In the genomic region with DNA sequence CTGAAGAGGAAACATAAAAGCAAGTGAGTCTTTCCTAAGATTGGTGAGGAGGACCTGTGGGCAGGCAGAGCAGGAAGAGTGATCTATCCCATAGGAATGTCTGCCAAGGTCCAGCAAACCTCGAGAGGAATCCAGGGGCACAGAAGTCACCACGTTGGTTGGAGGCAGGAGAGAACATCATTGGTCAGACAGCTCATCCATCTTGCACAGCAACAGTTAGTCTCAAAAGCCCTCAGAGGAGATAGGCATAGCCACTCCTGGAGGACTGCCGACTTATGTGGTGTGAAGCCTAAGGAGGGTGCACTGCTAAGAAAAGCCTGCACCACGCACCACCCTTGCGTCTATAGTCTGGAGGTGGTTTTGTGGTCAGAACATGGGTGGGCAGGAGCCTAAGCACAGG, we compare ENCODE assay signal across 10 cellular contexts.
DNase-seq lines count a peak whose midpoint lies in the region; ATAC-seq and TF ChIP-seq lines count a peak whose summit lies in the region.
"Had no signal": no experiment of that assay in that cellular context is flagged by ENCODE, and none has a peak within 500 bp of the region (broad histone marks: within the 10 kb centered on the region; RNA-seq: fewer than 3 reads in every experiment).

No MANE protein-coding gene starts in this region.

- WGBS in testis, 2 donors, result 76 to 79% methylated on average over 2 to 5 of the region's 5 CpGs

- no peaks in the 10 kb centered on the region for H3K27me3 ChIP-seq in upper lobe of right lung
- no peaks in the 10 kb centered on the region for H3K27me3 ChIP-seq in testis

- ATAC-seq in SK-N-SH treated with all-trans-retinoic acid at 6 μM for 48 hours, result peak; percentile 90
- peak; percentile 20 for ATAC-seq in upper lobe of right lung
- no peak for ATAC-seq in GM18511 (IDR thresholded peaks at IDR 0.05; ENCODE audit: unreplicated experiment)

- H3K27ac ChIP-seq in upper lobe of right lung, result no peak overlapping the region
- H3K27ac ChIP-seq in testis, result no peak overlapping the region

- H3K4me3 ChIP-seq in fibroblast of the aortic adventitia (ENCODE audit: low read depth, low read length), result no peak overlapping the region
- H3K4me3 ChIP-seq in upper lobe of right lung, result no peak overlapping the region
- H3K4me3 ChIP-seq in testis, result no peak overlapping the region

- TF ChIP-seq CTCF in fibroblast of the aortic adventitia (IDR thresholded peaks at IDR 0.05; ENCODE audit: insufficient read depth, low read length), result no peak
- no peak for TF ChIP-seq CTCF in upper lobe of right lung (IDR thresholded peaks at IDR 0.05)
- no peak for TF ChIP-seq CTCF in testis (IDR thresholded peaks at IDR 0.05)

- H3K36me3 Mint-ChIP-seq in activated CD4-positive, alpha-beta T cell treated with anti-CD3 and anti-CD28 coated beads, Interleukin-2, amount 10 ng/mL, durations not matched to agents 24 days and 14 days (ENCODE audit: low read depth), result no peaks in the 10 kb centered on the region

- H3K4me1 ChIP-seq in upper lobe of right lung, result no peaks in the 10 kb centered on the region
- no peaks in the 10 kb centered on the region for H3K4me1 ChIP-seq in testis

- H3K4me1 Mint-ChIP-seq in activated CD4-positive, alpha-beta T cell treated with anti-CD3 and anti-CD28 coated beads, Interleukin-2, amount 10 ng/mL, durations not matched to agents 24 days and 14 days, result no peaks in the 10 kb centered on the region

- H3K9me3 ChIP-seq in upper lobe of right lung, result no peaks in the 10 kb centered on the region
- no peaks in the 10 kb centered on the region for H3K9me3 ChIP-seq in testis

- no peak overlapping the region for H3K4me3 Mint-ChIP-seq in activated CD4-positive, alpha-beta T cell treated with anti-CD3 and anti-CD28 coated beads, Interleukin-2, amount 10 ng/mL, durations not matched to agents 24 days and 14 days

- H3K27ac Mint-ChIP-seq in activated CD4-positive, alpha-beta T cell treated with anti-CD3 and anti-CD28 coated beads, Interleukin-2, amount 10 ng/mL, durations not matched to agents 24 days and 14 days, result no peak overlapping the region

- H3K27me3 Mint-ChIP-seq in activated CD4-positive, alpha-beta T cell treated with anti-CD3 and anti-CD28 coated beads, Interleukin-2, amount 10 ng/mL, durations not matched to agents 24 days and 14 days, result peaks cover 13% of the 10 kb centered on the region

- H3K36me3 ChIP-seq in upper lobe of right lung, result no peaks in the 10 kb centered on the region
- H3K36me3 ChIP-seq in testis (ENCODE audit: low read depth, missing control alignments), result no peaks in the 10 kb centered on the region

- intact Hi-C loops in activated CD4-positive, alpha-beta T cell treated with anti-CD3 and anti-CD28 coated beads, Interleukin-2, amount 10 ng/mL, durations not matched to agents 24 days and 14 days (cut with micrococcal nuclease), result no loop called here
- intact Hi-C loops in upper lobe of right lung (cut with DNase I), result no loop called here
- intact Hi-C loops in testis (cut with DNase I; ENCODE audit: low total_unique reads), result no loop called here

- no peaks in the 10 kb centered on the region for H3K9me3 Mint-ChIP-seq in activated CD4-positive, alpha-beta T cell treated with anti-CD3 and anti-CD28 coated beads, Interleukin-2, amount 10 ng/mL, durations not matched to agents 24 days and 14 days

- TF ChIP-seq POLR2A in testis (IDR thresholded peaks at IDR 0.05), result no peak

- peak; percentile 43 for DNase-seq in activated CD4-positive, alpha-beta T cell treated with anti-CD3 and anti-CD28 coated beads, Interleukin-2, amount 10 ng/mL, durations not matched to agents 24 days and 14 days
- DNase-seq in activated CD4-positive, alpha-beta T cell treated with anti-CD3 and anti-CD28 coated beads, Interleukin-2, amount 50 U/mL, for 4 hours, result no peak
- DNase-seq in fibroblast of the aortic adventitia (ENCODE audit: low read depth), result peak; percentile 87
- DNase-seq in upper lobe of right lung, result no peak
- DNase-seq in testis, result no peak
- no peak for DNase-seq in NCI-H82 (lab: John Stamatoyannopoulos, UW)
- DNase-seq: activated gamma-delta T cell, NCI-H2029 treated with DMSO at 0.1 percent for 48 hours had no signal

TF ChIP-seq in SK-N-SH treated with all-trans-retinoic acid at 6 μM for 48 hours, 23 proteins besides CTCF, POLR2A, EP300 and RAD21 (continues in another document):
- TF ChIP-seq, protein P1, sequence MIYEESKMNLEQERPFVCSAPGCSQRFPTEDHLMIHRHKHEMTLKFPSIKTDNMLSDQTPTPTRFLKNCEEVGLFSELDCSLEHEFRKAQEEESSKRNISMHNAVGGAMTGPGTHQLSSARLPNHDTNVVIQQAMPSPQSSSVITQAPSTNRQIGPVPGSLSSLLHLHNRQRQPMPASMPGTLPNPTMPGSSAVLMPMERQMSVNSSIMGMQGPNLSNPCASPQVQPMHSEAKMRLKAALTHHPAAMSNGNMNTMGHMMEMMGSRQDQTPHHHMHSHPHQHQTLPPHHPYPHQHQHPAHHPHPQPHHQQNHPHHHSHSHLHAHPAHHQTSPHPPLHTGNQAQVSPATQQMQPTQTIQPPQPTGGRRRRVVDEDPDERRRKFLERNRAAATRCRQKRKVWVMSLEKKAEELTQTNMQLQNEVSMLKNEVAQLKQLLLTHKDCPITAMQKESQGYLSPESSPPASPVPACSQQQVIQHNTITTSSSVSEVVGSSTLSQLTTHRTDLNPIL (CRISPR knock-in tag; IDR thresholded peaks at IDR 0.05; ENCODE audit: low read depth), result no peak
- TF ChIP-seq, protein P2, sequence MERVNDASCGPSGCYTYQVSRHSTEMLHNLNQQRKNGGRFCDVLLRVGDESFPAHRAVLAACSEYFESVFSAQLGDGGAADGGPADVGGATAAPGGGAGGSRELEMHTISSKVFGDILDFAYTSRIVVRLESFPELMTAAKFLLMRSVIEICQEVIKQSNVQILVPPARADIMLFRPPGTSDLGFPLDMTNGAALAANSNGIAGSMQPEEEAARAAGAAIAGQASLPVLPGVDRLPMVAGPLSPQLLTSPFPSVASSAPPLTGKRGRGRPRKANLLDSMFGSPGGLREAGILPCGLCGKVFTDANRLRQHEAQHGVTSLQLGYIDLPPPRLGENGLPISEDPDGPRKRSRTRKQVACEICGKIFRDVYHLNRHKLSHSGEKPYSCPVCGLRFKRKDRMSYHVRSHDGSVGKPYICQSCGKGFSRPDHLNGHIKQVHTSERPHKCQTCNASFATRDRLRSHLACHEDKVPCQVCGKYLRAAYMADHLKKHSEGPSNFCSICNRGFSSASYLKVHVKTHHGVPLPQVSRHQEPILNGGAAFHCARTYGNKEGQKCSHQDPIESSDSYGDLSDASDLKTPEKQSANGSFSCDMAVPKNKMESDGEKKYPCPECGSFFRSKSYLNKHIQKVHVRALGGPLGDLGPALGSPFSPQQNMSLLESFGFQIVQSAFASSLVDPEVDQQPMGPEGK (CRISPR knock-in tag; IDR thresholded peaks at IDR 0.05; ENCODE audit: borderline replicate concordance), result no peak
- no peak for TF ChIP-seq TCF4 (CRISPR knock-in tag; IDR thresholded peaks at IDR 0.05; ENCODE audit: borderline replicate concordance)
- no peak for TF ChIP-seq GLIS3 (CRISPR knock-in tag; IDR thresholded peaks at IDR 0.05)
- TF ChIP-seq TOX (CRISPR knock-in tag; IDR thresholded peaks at IDR 0.05; ENCODE audit: borderline replicate concordance), result no peak
- no peak for TF ChIP-seq ZFP3 (CRISPR knock-in tag; IDR thresholded peaks at IDR 0.05)
- no peak for TF ChIP-seq OSR1 (CRISPR knock-in tag; IDR thresholded peaks at IDR 0.05)
- TF ChIP-seq RARB (CRISPR knock-in tag; IDR thresholded peaks at IDR 0.05), result no peak
- no peak for TF ChIP-seq ZNF8 (CRISPR knock-in tag; IDR thresholded peaks at IDR 0.05)
- TF ChIP-seq, protein P3, sequence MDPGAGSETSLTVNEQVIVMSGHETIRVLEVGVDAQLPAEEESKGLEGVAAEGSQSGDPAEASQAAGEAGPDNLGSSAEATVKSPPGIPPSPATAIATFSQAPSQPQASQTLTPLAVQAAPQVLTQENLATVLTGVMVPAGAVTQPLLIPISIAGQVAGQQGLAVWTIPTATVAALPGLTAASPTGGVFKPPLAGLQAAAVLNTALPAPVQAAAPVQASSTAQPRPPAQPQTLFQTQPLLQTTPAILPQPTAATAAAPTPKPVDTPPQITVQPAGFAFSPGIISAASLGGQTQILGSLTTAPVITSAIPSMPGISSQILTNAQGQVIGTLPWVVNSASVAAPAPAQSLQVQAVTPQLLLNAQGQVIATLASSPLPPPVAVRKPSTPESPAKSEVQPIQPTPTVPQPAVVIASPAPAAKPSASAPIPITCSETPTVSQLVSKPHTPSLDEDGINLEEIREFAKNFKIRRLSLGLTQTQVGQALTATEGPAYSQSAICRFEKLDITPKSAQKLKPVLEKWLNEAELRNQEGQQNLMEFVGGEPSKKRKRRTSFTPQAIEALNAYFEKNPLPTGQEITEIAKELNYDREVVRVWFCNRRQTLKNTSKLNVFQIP (CRISPR knock-in tag; IDR thresholded peaks at IDR 0.05; ENCODE audit: borderline replicate concordance, low read depth), result no peak
- no peak for TF ChIP-seq ZC3H10 (CRISPR knock-in tag; IDR thresholded peaks at IDR 0.05)
- TF ChIP-seq ESRRG (CRISPR knock-in tag; IDR thresholded peaks at IDR 0.05), result no peak
- TF ChIP-seq BACH2 (CRISPR knock-in tag; IDR thresholded peaks at IDR 0.05; ENCODE audit: borderline replicate concordance), result no peak
- TF ChIP-seq ZNF70 (CRISPR knock-in tag; IDR thresholded peaks at IDR 0.05), result no peak
- TF ChIP-seq, protein P4, sequence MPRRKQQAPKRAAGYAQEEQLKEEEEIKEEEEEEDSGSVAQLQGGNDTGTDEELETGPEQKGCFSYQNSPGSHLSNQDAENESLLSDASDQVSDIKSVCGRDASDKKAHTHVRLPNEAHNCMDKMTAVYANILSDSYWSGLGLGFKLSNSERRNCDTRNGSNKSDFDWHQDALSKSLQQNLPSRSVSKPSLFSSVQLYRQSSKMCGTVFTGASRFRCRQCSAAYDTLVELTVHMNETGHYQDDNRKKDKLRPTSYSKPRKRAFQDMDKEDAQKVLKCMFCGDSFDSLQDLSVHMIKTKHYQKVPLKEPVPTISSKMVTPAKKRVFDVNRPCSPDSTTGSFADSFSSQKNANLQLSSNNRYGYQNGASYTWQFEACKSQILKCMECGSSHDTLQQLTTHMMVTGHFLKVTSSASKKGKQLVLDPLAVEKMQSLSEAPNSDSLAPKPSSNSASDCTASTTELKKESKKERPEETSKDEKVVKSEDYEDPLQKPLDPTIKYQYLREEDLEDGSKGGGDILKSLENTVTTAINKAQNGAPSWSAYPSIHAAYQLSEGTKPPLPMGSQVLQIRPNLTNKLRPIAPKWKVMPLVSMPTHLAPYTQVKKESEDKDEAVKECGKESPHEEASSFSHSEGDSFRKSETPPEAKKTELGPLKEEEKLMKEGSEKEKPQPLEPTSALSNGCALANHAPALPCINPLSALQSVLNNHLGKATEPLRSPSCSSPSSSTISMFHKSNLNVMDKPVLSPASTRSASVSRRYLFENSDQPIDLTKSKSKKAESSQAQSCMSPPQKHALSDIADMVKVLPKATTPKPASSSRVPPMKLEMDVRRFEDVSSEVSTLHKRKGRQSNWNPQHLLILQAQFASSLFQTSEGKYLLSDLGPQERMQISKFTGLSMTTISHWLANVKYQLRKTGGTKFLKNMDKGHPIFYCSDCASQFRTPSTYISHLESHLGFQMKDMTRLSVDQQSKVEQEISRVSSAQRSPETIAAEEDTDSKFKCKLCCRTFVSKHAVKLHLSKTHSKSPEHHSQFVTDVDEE (CRISPR knock-in tag; IDR thresholded peaks at IDR 0.05), result no peak

Comparison
In these comparisons a context has a peak if more than half of its experiments do, and no peak if none do; other contexts are left out.
1. DNase-seq: peak in activated CD4-positive, alpha-beta T cell treated with anti-CD3 and anti-CD28 coated beads, Interleukin-2, amount 10 ng/mL, durations not matched to agents 24 days and 14 days (single experiment) and fibroblast of the aortic adventitia (single experiment); none in activated CD4-positive, alpha-beta T cell treated with anti-CD3 and anti-CD28 coated beads, Interleukin-2, amount 50 U/mL, for 4 hours (0 of 2), upper lobe of right lung (single experiment), testis (single experiment) and NCI-H82 (single experiment).